12 cellular contexts compared by ENCODE assay signal in genomic region chr16:457732-458400, GRCh38. TPM values are rescaled to one million over a fixed set of nuclear protein-coding genes. Genes with fewer than 3 reads are reported as not detected.
DNase-seq lines count a peak whose midpoint lies in the region; ATAC-seq, FAIRE-seq and TF ChIP-seq lines count a peak whose summit lies in the region.
"Had no signal": no experiment of that assay in that cellular context is flagged by ENCODE, and none has a peak within 500 bp of the region (broad histone marks: within the 10 kb centered on the region; RNA-seq: fewer than 3 reads in every experiment).

No MANE protein-coding gene starts in this region.

- peak; percentile 53 for ATAC-seq in left lobe of liver
- ATAC-seq in GM19351 (IDR thresholded peaks at IDR 0.05; ENCODE audit: unreplicated experiment): no peak

- peak; percentile 73 for DNase-seq in H7
- DNase-seq in brain microvascular endothelial cell: peak; percentile 1
- DNase-seq in left lobe of liver (ENCODE audit: low spot score): no peak
- DNase-seq in NCI-H2107 treated with DMSO at 0.1 percent for 48 hours (lab: John Stamatoyannopoulos, UW; ENCODE audit: unreplicated experiment): no peak
- DNase-seq in activated CD4-positive, alpha-beta T cell treated with anti-CD3 and anti-CD28 coated beads, Interleukin-2, amount 50 U/mL, for 48 hours: no peak
- DNase-seq in small intestine: no peak
- DNase-seq: activated CD8-positive, alpha-beta memory T cell treated with anti-CD3 and anti-CD28 coated beads, Interleukin-2, amount 50 U/mL, for 4 hours; NCI-H1417 treated with DMSO at 0.1 percent for 48 hours; SIG-M5 had no signal

- H3K9me3 ChIP-seq in small intestine (ENCODE audit: control insufficient read depth, low read depth): no peaks in the 10 kb centered on the region

- no peaks in the 10 kb centered on the region for H3K27me3 ChIP-seq in H7 (ENCODE audit: control insufficient read depth, insufficient read depth, low read length)
- no peaks in the 10 kb centered on the region for H3K27me3 ChIP-seq in brain microvascular endothelial cell (replicated peaks)
- no peaks in the 10 kb centered on the region for H3K27me3 ChIP-seq in small intestine (ENCODE audit: control insufficient read depth in 2 of 2, insufficient read depth in 2 of 2, low read length in 2 of 2)

- H3K4me1 ChIP-seq in small intestine (ENCODE audit: control insufficient read depth in 2 of 2, insufficient read depth in 1 of 2, low read depth in 1 of 2, low read length in 1 of 2): peaks cover 0 to 4% of the 10 kb centered on the region in 2 donors

- no peak overlapping the region for H3K4me3 ChIP-seq in H7 (ENCODE audit: insufficient read depth, low read depth, low read length)
- no peak overlapping the region for H3K4me3 ChIP-seq in brain microvascular endothelial cell (ENCODE audit: low read depth, low read length)
- no peak overlapping the region for H3K4me3 ChIP-seq in skin epidermis
- H3K4me3 ChIP-seq in small intestine (ENCODE audit: low read depth in 1 of 2, low read length in 2 of 2): no peak overlapping the region

- no peak for TF ChIP-seq CTCF in brain microvascular endothelial cell (IDR thresholded peaks at IDR 0.05; ENCODE audit: low read depth, low read length, missing control alignments)

- WGBS in small intestine, 3 donors: 78 to 90% (median 83%) methylated on average over 14 of the region's 14 CpGs

- H3K36me3 ChIP-seq in H7 (replicated peaks; ENCODE audit: control insufficient read depth, insufficient read depth, low read length) (no peaks in the 10 kb centered on the region; the same call in 1 of the 2 replicates), brain microvascular endothelial cell (replicated peaks) (peaks cover 3% of the 10 kb centered on the region), small intestine (ENCODE audit: control insufficient read depth in 2 of 2, insufficient read depth in 2 of 2, low read length in 2 of 2) (no peaks in the 10 kb centered on the region)

- peak overlapping the region; percentile 5 for H3K27ac ChIP-seq in brain microvascular endothelial cell
- peak overlapping the region in 12 of 21 experiments; percentile 2 to 83 (median 30) for H3K27ac ChIP-seq in skin epidermis
- H3K27ac ChIP-seq in small intestine (ENCODE audit: low read depth in 1 of 2, low read length in 1 of 2): peak overlapping the region in 1 of 2 donors; percentile 82

- FAIRE-seq in small intestine (lab: Jason Lieb, UNC): no peak
- FAIRE-seq: GM19239 had no signal

- in situ Hi-C loops in brain microvascular endothelial cell (cut with HindIII; ENCODE audit: low pct_ligation_motif_present, low sequenced_read_pairs): loop anchor here (10.0 kb wide), 1 partner anchor 47 kb away; no protein-coding TSS in a partner anchor

RNA-seq across cellular contexts. Expression of gene RAB11FIP3, which starts 32.4 kb away (rescaled TPM):
- total RNA-seq in H7 (2014; rRNA removed; shearing (Covaris generic)): 25.2 and 27.9 TPM in 2 replicates
- total RNA-seq in left lobe of liver: 24.1 TPM
- 10 to 100 TPM; 25.4 to 37.6 (median 36.7) TPM for polyA plus RNA-seq in small intestine

RNA-seq across cellular contexts. Expression of gene DECR2, which starts 56.2 kb away (rescaled TPM):
- 20.1 and 21.4 TPM in 2 replicates for total RNA-seq in H7 (2014; rRNA removed; shearing (Covaris generic))
- 109 TPM for total RNA-seq in left lobe of liver
- polyA plus RNA-seq in small intestine: 100 to 1,000 TPM in 2 of 3 donors, 10 to 100 TPM in 1; 46.7 to 154 (median 101) TPM

Comparison
In these comparisons a context has a peak if more than half of its experiments do, and no peak if none do; other contexts are left out.
1. DNase-seq: peak in H7 (single experiment) and brain microvascular endothelial cell (single experiment); none in left lobe of liver (single experiment), NCI-H2107 treated with DMSO at 0.1 percent for 48 hours (single experiment), activated CD4-positive, alpha-beta T cell treated with anti-CD3 and anti-CD28 coated beads, Interleukin-2, amount 50 U/mL, for 48 hours (0 of 2) and small intestine (single experiment).